Comparison of ENCODE assay signal across 26 cellular contexts in genomic region chr3:42188365-42188764, GRCh38.
DNase-seq lines count a peak whose midpoint lies in the region; ATAC-seq and TF ChIP-seq lines count a peak whose summit lies in the region.
"Had no signal": no experiment of that assay in that cellular context is flagged by ENCODE, and none has a peak within 500 bp of the region (broad histone marks: within the 10 kb centered on the region; RNA-seq: fewer than 3 reads in every experiment).

No MANE protein-coding gene starts in this region.

- no peak for TF ChIP-seq CTCF in activated B cell treated with CpG ODN at 0.5 μM for 24 hours (IDR thresholded peaks at IDR 0.05)
- no peak for TF ChIP-seq CTCF in heart left ventricle (IDR thresholded peaks at IDR 0.05)
- no peak for TF ChIP-seq CTCF in testis (IDR thresholded peaks at IDR 0.05)

- no peak overlapping the region for H3K9ac ChIP-seq in skeletal muscle tissue (ENCODE audit: low read depth in 1 of 3, low read length in 3 of 3)
- H3K9ac ChIP-seq: GM23248 had no signal

- peaks cover 26% of the 10 kb centered on the region for H3K4me1 Mint-ChIP-seq in activated B cell treated with CpG ODN at 0.5 μM for 24 hours

- ATAC-seq in activated B cell treated with CpG ODN at 0.5 μM for 24 hours (ENCODE audit: low read depth) = no peak
- ATAC-seq in heart left ventricle = peak; percentile 33 to 58 (median 36)
- no peak for ATAC-seq in GM18909 (IDR thresholded peaks at IDR 0.05; ENCODE audit: poor library complexity, unreplicated experiment)
- ATAC-seq: activated naive CD4-positive, alpha-beta T cell treated with anti-CD3 and anti-CD28 coated beads, Interleukin-2, amount 50 U/mL, for 72 hours; stimulated activated naive CD8-positive, alpha-beta T cell treated with anti-CD3 and anti-CD28 coated beads, Interleukin-15, amount 100 ng/mL, for 72 hours had no signal

- H3K4me3 Mint-ChIP-seq in activated B cell treated with CpG ODN at 0.5 μM for 24 hours = no peak overlapping the region
- H3K4me3 Mint-ChIP-seq: CD4-positive, CD25-positive, alpha-beta regulatory T cell; stimulated activated naive CD8-positive, alpha-beta T cell treated with anti-CD3 and anti-CD28 coated beads, Interleukin-15, amount 100 ng/mL, for 72 hours had no signal

- no peaks in the 10 kb centered on the region for H3K27me3 Mint-ChIP-seq in activated B cell treated with CpG ODN at 0.5 μM for 24 hours
- H3K27me3 Mint-ChIP-seq: CD4-positive, CD25-positive, alpha-beta regulatory T cell; stimulated activated naive CD8-positive, alpha-beta T cell treated with anti-CD3 and anti-CD28 coated beads, Interleukin-15, amount 100 ng/mL, for 72 hours had no signal

- no peak for TF ChIP-seq POLR2A in heart left ventricle (IDR thresholded peaks at IDR 0.05)
- TF ChIP-seq POLR2A in testis (IDR thresholded peaks at IDR 0.05) = no peak

- 50 to 67% (median 60%) methylated on average over 1 of the region's 1 CpG for WGBS in heart left ventricle, 4 donors
- 73% methylated on average over 1 of the region's 1 CpG; no CpG with 5 or more reads in 1 of the 2 donors for WGBS in testis, 2 donors

- H3K9me3 Mint-ChIP-seq in activated B cell treated with CpG ODN at 0.5 μM for 24 hours = no peaks in the 10 kb centered on the region
- H3K9me3 Mint-ChIP-seq: activated naive CD4-positive, alpha-beta T cell treated with anti-CD3 and anti-CD28 coated beads, Interleukin-2, amount 50 U/mL, for 72 hours; CD4-positive, CD25-positive, alpha-beta regulatory T cell; stimulated activated naive CD8-positive, alpha-beta T cell treated with anti-CD3 and anti-CD28 coated beads, Interleukin-15, amount 100 ng/mL, for 72 hours had no signal

- H3K36me3 Mint-ChIP-seq in activated B cell treated with CpG ODN at 0.5 μM for 24 hours (ENCODE audit: low read depth) = peaks cover 78% of the 10 kb centered on the region
- H3K36me3 Mint-ChIP-seq: activated naive CD4-positive, alpha-beta T cell treated with anti-CD3 and anti-CD28 coated beads, Interleukin-2, amount 50 U/mL, for 72 hours had no signal

- DNase-seq in activated effector memory CD4-positive, alpha-beta T cell treated with anti-CD3 and anti-CD28 coated beads, Interleukin-2, amount 50 U/mL, for 16 hours = peak; percentile 24
- DNase-seq in activated effector memory CD4-positive, alpha-beta T cell treated with Interleukin-2 at 50 U/mL for 16 hours = no peak
- DNase-seq in activated B cell treated with CpG ODN at 0.5 μM for 24 hours (no peak), heart left ventricle (no peak), occipital lobe (lab: John Stamatoyannopoulos, UW) (no peak), testis (no peak)
- DNase-seq: activated CD4-positive, alpha-beta T cell treated with anti-CD3 and anti-CD28 coated beads, Interleukin-2, amount 50 U/mL, for 1 hour; CD4-positive, CD25-positive, alpha-beta regulatory T cell; GM23248; kidney; NCI-H1694; NCI-H524; PC-9; SHP77 treated with DMSO at 0.1 percent for 48 hours; stimulated activated CD8-positive, alpha-beta memory T cell treated with anti-CD3 and anti-CD28 coated beads, Interleukin-4, amount 100 ng/mL, for 48 hours; stimulated activated naive CD8-positive, alpha-beta T cell treated with anti-CD3 and anti-CD28 coated beads, Interleukin-15, amount 100 ng/mL, for 72 hours; T-helper 9 cell; WERI-Rb-1 had no signal

- H3K27me3 ChIP-seq in heart left ventricle (no peaks in the 10 kb centered on the region), skeletal muscle tissue (ENCODE audit: control insufficient read depth in 3 of 3, insufficient read depth in 3 of 3, low read length in 3 of 3) (no peaks in the 10 kb centered on the region), testis (no peaks in the 10 kb centered on the region)
- H3K27me3 ChIP-seq: neutrophil, tibial nerve had no signal

- peak overlapping the region; percentile 59 for H3K27ac Mint-ChIP-seq in activated B cell treated with CpG ODN at 0.5 μM for 24 hours

- H3K4me3 ChIP-seq in heart left ventricle (no peak overlapping the region), skeletal muscle tissue (ENCODE audit: low read length in 3 of 3) (no peak overlapping the region), testis (no peak overlapping the region)
- H3K4me3 ChIP-seq: GM23248, PC-9, prostate gland, tibial nerve had no signal

- H3K36me3 ChIP-seq in heart left ventricle (peaks cover 0 to 67% (median 41%) of the 10 kb centered on the region in 9 donors), skeletal muscle tissue (ENCODE audit: control insufficient read depth in 3 of 3, insufficient read depth in 3 of 3, low read length in 3 of 3) (peaks cover 20 to 35% (median 27%) of the 10 kb centered on the region in 3 donors), testis (ENCODE audit: low read depth, missing control alignments) (no peaks in the 10 kb centered on the region)
- H3K36me3 ChIP-seq: prostate gland had no signal

- peak overlapping the region in 7 of 12 donors; percentile 16 to 58 (median 49) for H3K27ac ChIP-seq in heart left ventricle
- peak overlapping the region; percentile 0 for H3K27ac ChIP-seq in skeletal muscle tissue (ENCODE audit: low read depth, low read length)
- H3K27ac ChIP-seq in testis = no peak overlapping the region
- H3K27ac ChIP-seq: epithelial cell of prostate, GM23248, HL-60, neutrophil, PC-9, prostate gland, tibial nerve, WERI-Rb-1 had no signal

- intact Hi-C loops in activated B cell treated with CpG ODN at 0.5 μM for 24 hours (cut with micrococcal nuclease) = no loop called here
- intact Hi-C loops in heart left ventricle (cut with DNase I) = loop anchor here in 3 of 10 donors (2.0 to 10.0 kb wide), 2 partner anchors 70 to 174 kb away; no protein-coding TSS in a partner anchor
- intact Hi-C loops in testis (cut with DNase I; ENCODE audit: low total_unique reads) = no loop called here

- POLR2A ChIA-PET in activated B cell treated with CpG ODN at 0.5 μM for 24 hours (lab: Charles Lee) = no interaction called here

- CTCF ChIA-PET in activated B cell treated with CpG ODN at 0.5 μM for 24 hours (lab: Charles Lee) = interaction anchor here (2.0 to 10.2 kb wide), 5 partner anchors 8 to 292 kb away, joined by 4 to 107 read pairs (median 26); no protein-coding TSS in a partner anchor

- H3K9me3 ChIP-seq in heart left ventricle (no peaks in the 10 kb centered on the region), skeletal muscle tissue (ENCODE audit: control insufficient read depth in 3 of 3, low read length in 3 of 3) (no peaks in the 10 kb centered on the region), testis (no peaks in the 10 kb centered on the region)
- H3K9me3 ChIP-seq: neutrophil, prostate gland, tibial nerve had no signal

- H3K4me1 ChIP-seq in heart left ventricle (peaks cover 9 to 74% (median 39%) of the 10 kb centered on the region in 12 donors), skeletal muscle tissue (ENCODE audit: control insufficient read depth in 3 of 3, insufficient read depth in 3 of 3, low read length in 3 of 3) (peaks cover 4 to 39% (median 32%) of the 10 kb centered on the region in 3 donors), testis (peaks cover 15% of the 10 kb centered on the region)
- H3K4me1 ChIP-seq: prostate gland had no signal

Comparison
In these comparisons a context has a peak if more than half of its experiments do, and no peak if none do; other contexts are left out.
1. ATAC-seq: peak in heart left ventricle (4 of 4); none in activated B cell treated with CpG ODN at 0.5 μM for 24 hours (single experiment) and GM18909 (single experiment).
2. H3K27ac ChIP-seq: peak in heart left ventricle (7 of 12) and skeletal muscle tissue (single experiment); none in testis (0 of 2).